ENCODE assay signal across 13 cellular contexts in genomic region chr1:86504130-86504479, GRCh38. TPM values are rescaled to one million over a fixed set of nuclear protein-coding genes. Genes with fewer than 3 reads are reported as not detected.
A peak's percentile ranks its signal among the peaks of the same experiment; 100 is the strongest.
DNase-seq lines count a peak whose midpoint lies in the region; ATAC-seq and TF ChIP-seq lines count a peak whose summit lies in the region.
"Had no signal": no experiment of that assay in that cellular context is flagged by ENCODE, and none has a peak within 500 bp of the region (broad histone marks: within the 10 kb centered on the region; RNA-seq: fewer than 3 reads in every experiment).

No MANE protein-coding gene starts in this region.

- 28 to 40% (median 37%) methylated on average over 9 of the region's 9 CpGs for WGBS in heart left ventricle, 4 donors

- H3K27me3 Mint-ChIP-seq in Caco-2 (ENCODE audit: insufficient read depth, unreplicated experiment) (no peaks in the 10 kb centered on the region), WTC11 (ENCODE audit: low read depth) (no peaks in the 10 kb centered on the region; the same call in 1 of the 2 replicates), progenitor cell of endocrine pancreas (peaks cover 36% of the 10 kb centered on the region)
- peaks cover 14 to 15% of the 10 kb centered on the region in 2 donors for H3K27me3 Mint-ChIP-seq in stimulated activated naive B cell treated with anti-CD40 and anti-IgM and Interleukin-4, amounts not matched to agents 10 μg/mL and 1 μg/mL and 100 μg/mL, for 72 hours

- ATAC-seq in WTC11 (no peak), heart left ventricle (peak; percentile 52 to 86 (median 84)), GM18519 (IDR thresholded peaks at IDR 0.05; ENCODE audit: low FRiP score, unreplicated experiment) (no peak)
- ATAC-seq in stimulated activated naive B cell treated with anti-CD40 and anti-IgM and Interleukin-4, amounts not matched to agents 10 μg/mL and 1 μg/mL and 100 μg/mL, for 72 hours (replicated peaks) = no peak

- H3K4me1 Mint-ChIP-seq in Caco-2 (ENCODE audit: low read depth, unreplicated experiment) = peaks cover 10% of the 10 kb centered on the region
- peaks cover 46% of the 10 kb centered on the region for H3K4me1 Mint-ChIP-seq in WTC11
- H3K4me1 Mint-ChIP-seq in progenitor cell of endocrine pancreas (ENCODE audit: low read depth) = peaks cover 14% of the 10 kb centered on the region
- peaks cover 5 to 11% of the 10 kb centered on the region in 2 donors for H3K4me1 Mint-ChIP-seq in stimulated activated naive B cell treated with anti-CD40 and anti-IgM and Interleukin-4, amounts not matched to agents 10 μg/mL and 1 μg/mL and 100 μg/mL, for 72 hours

- H3K36me3 Mint-ChIP-seq in Caco-2 (ENCODE audit: insufficient read depth, unreplicated experiment) (no peaks in the 10 kb centered on the region), WTC11 (no peaks in the 10 kb centered on the region), progenitor cell of endocrine pancreas (ENCODE audit: insufficient read depth) (no peaks in the 10 kb centered on the region)
- H3K36me3 Mint-ChIP-seq in stimulated activated naive B cell treated with anti-CD40 and anti-IgM and Interleukin-4, amounts not matched to agents 10 μg/mL and 1 μg/mL and 100 μg/mL, for 72 hours = no peaks in the 10 kb centered on the region

- POLR2A ChIA-PET in Caco-2 (lab: Charles Lee) = no interaction called here
- POLR2A ChIA-PET in WTC11 (lab: Charles Lee) = interaction anchor here (1.5 kb wide), 1 partner anchor 200 kb away, joined by 4 read pairs; the partner anchor contains the start of gene SH3GLB1

- H3K4me3 ChIP-seq in Caco-2 (ENCODE audit: low read depth, low read length) (no peak overlapping the region), heart left ventricle (peak overlapping the region in 11 of 12 donors; percentile 15 to 60 (median 47))
- H3K4me3 ChIP-seq: BLaER1 treated with 17β-estradiol and CSF1 and Interleukin-3, amounts not matched to agents 10 nM and 100 nM had no signal

- TF ChIP-seq CTCF in Caco-2 (IDR thresholded peaks at IDR 0.05; ENCODE audit: insufficient read depth in 1 of 2, low read depth in 1 of 2, low read length in 1 of 2, severe bottlenecking in 1 of 2, unreplicated experiment in 1 of 2) (no peak), WTC11 (IDR thresholded peaks at IDR 0.05) (no peak), heart left ventricle (IDR thresholded peaks at IDR 0.05) (no peak), progenitor cell of endocrine pancreas (IDR thresholded peaks at IDR 0.05; ENCODE audit: unreplicated experiment) (no peak)

- peak overlapping the region; percentile 65 to 95 (median 88) for H3K27ac ChIP-seq in heart left ventricle
- H3K27ac ChIP-seq: BLaER1 treated with 17β-estradiol and CSF1 and Interleukin-3, amounts not matched to agents 10 nM and 100 nM; gastrocnemius medialis had no signal

- H3K4me1 ChIP-seq in Caco-2 = peaks cover 10% of the 10 kb centered on the region; the same call in 1 of the 2 replicates
- H3K4me1 ChIP-seq in heart left ventricle = peaks cover 0 to 41% (median 17%) of the 10 kb centered on the region in 12 donors
- H3K4me1 ChIP-seq: gastrocnemius medialis had no signal

- peak overlapping the region; percentile 88 for H3K27ac Mint-ChIP-seq in Caco-2 (ENCODE audit: unreplicated experiment)
- H3K27ac Mint-ChIP-seq in WTC11 = 0 out of 2 replicates have a peak overlapping the region, but pooled peaks have one; percentile 38
- H3K27ac Mint-ChIP-seq in progenitor cell of endocrine pancreas = no peak overlapping the region
- H3K27ac Mint-ChIP-seq in stimulated activated naive B cell treated with anti-CD40 and anti-IgM and Interleukin-4, amounts not matched to agents 10 μg/mL and 1 μg/mL and 100 μg/mL, for 72 hours = no peak overlapping the region
- H3K27ac Mint-ChIP-seq: activated CD4-positive, alpha-beta memory T cell treated with anti-CD3 and anti-CD28 coated beads, Interleukin-2, amount 10 ng/mL, durations not matched to agents 7 days and 5 days had no signal

- TF ChIP-seq POLR2A in heart left ventricle (IDR thresholded peaks at IDR 0.05) = no peak

- CTCF ChIA-PET in Caco-2 (lab: Charles Lee) (interaction anchor here (0.6 to 1.5 kb wide), 3 partner anchors 124 to 200 kb away, joined by 3 to 8 read pairs (median 3); partner anchors contain the start of gene SH3GLB1), WTC11 (lab: Charles Lee) (interaction anchor here (0.6 to 2.0 kb wide), 7 partner anchors 32 to 249 kb away, joined by 3 to 6 read pairs (median 5); partner anchors contain the start of gene SH3GLB1)

- intact Hi-C loops in Caco-2 (cut with micrococcal nuclease; ENCODE audit: unreplicated experiment) (loop anchor here (5.0 kb wide), 3 partner anchors 78 to 463 kb away; no protein-coding TSS in a partner anchor), heart left ventricle (cut with DNase I) (loop anchor here in 8 of 10 donors (2.0 to 10.0 kb wide), 8 partner anchors 29 to 241 kb away; partner anchors contain the start of genes SH3GLB1 (in 4 of the 8) and ODF2L (in 1 of the 8))

- H3K4me3 Mint-ChIP-seq in Caco-2 (ENCODE audit: unreplicated experiment) (no peak overlapping the region), WTC11 (peak overlapping the region; percentile 87), progenitor cell of endocrine pancreas (ENCODE audit: low read depth) (peak overlapping the region; percentile 81)
- H3K4me3 Mint-ChIP-seq in stimulated activated naive B cell treated with anti-CD40 and anti-IgM and Interleukin-4, amounts not matched to agents 10 μg/mL and 1 μg/mL and 100 μg/mL, for 72 hours = peak overlapping the region in 1 of 2 donors; percentile 6

- BruUV-seq in Caco-2 (replicated peaks; lab: Mats Ljungman, UMichigan) = no TSS peak

- no peak for DNase-seq in Caco-2
- no peak for DNase-seq in WTC11 (ENCODE audit: low spot score)
- DNase-seq in heart left ventricle = peak in 4 of 5 donors; percentile 41 to 60 (median 50)
- no peak for DNase-seq in progenitor cell of endocrine pancreas (ENCODE audit: low spot score, unreplicated experiment)
- DNase-seq in cerebellar nuclear complex (lab: John Stamatoyannopoulos, UW) = no peak
- no peak for DNase-seq in stimulated activated naive CD4-positive, alpha-beta T cell (lab: John Stamatoyannopoulos, UW)
- no peak for DNase-seq in stimulated activated naive B cell treated with anti-CD40 and anti-IgM and Interleukin-4, amounts not matched to agents 10 μg/mL and 1 μg/mL and 100 μg/mL, for 72 hours
- DNase-seq: activated CD4-positive, alpha-beta memory T cell treated with anti-CD3 and anti-CD28 coated beads, Interleukin-2, amount 10 ng/mL, durations not matched to agents 7 days and 5 days; stimulated activated CD4-positive, alpha-beta T cell treated with anti-CD3 and anti-CD28 coated beads, Interleukin-4, amount 100 ng/mL, for 4 hours had no signal

- H3K9me3 ChIP-seq in Caco-2 = no peaks in the 10 kb centered on the region
- no peaks in the 10 kb centered on the region for H3K9me3 ChIP-seq in heart left ventricle
- H3K9me3 ChIP-seq: BLaER1 treated with 17β-estradiol and CSF1 and Interleukin-3, amounts not matched to agents 10 nM and 100 nM; gastrocnemius medialis had no signal

- H3K27me3 ChIP-seq in Caco-2 (replicated peaks; ENCODE audit: control insufficient read depth, insufficient read depth, low read length) (no peaks in the 10 kb centered on the region), heart left ventricle (no peaks in the 10 kb centered on the region)
- H3K27me3 ChIP-seq: gastrocnemius medialis had no signal

- no peaks in the 10 kb centered on the region for H3K36me3 ChIP-seq in Caco-2 (ENCODE audit: control insufficient read depth, insufficient read depth, low read length)
- no peaks in the 10 kb centered on the region for H3K36me3 ChIP-seq in heart left ventricle
- H3K36me3 ChIP-seq: BLaER1 treated with 17β-estradiol and CSF1 and Interleukin-3, amounts not matched to agents 10 nM and 100 nM; gastrocnemius medialis had no signal

- H3K9me3 Mint-ChIP-seq in Caco-2 (ENCODE audit: unreplicated experiment) (no peaks in the 10 kb centered on the region), WTC11 (peaks cover 11% of the 10 kb centered on the region), progenitor cell of endocrine pancreas (ENCODE audit: low read depth) (no peaks in the 10 kb centered on the region)
- H3K9me3 Mint-ChIP-seq in stimulated activated naive B cell treated with anti-CD40 and anti-IgM and Interleukin-4, amounts not matched to agents 10 μg/mL and 1 μg/mL and 100 μg/mL, for 72 hours = no peaks in the 10 kb centered on the region
- H3K9me3 Mint-ChIP-seq: activated CD4-positive, alpha-beta memory T cell treated with anti-CD3 and anti-CD28 coated beads, Interleukin-2, amount 10 ng/mL, durations not matched to agents 7 days and 5 days had no signal

TF ChIP-seq in WTC11, 78 proteins besides CTCF, POLR2A, EP300 and RAD21:
- TF ChIP-seq USF1 (CRISPR knock-in tag; IDR thresholded peaks at IDR 0.05) = no peak

RNA-seq across cellular contexts. Expression of gene CLCA1, which starts 35.4 kb away (rescaled TPM):
- not detected in 2 replicates for total RNA-seq in Caco-2 (2022)
- 0.07 to 0.14 TPM (median 0.11 TPM) in 3 replicates for total RNA-seq in WTC11 (2021)
- total RNA-seq in heart left ventricle = under 1 TPM in 1 of 9 donors, not detected in 8; 0.07 TPM
- under 1 TPM in 1 of 2 donors, not detected in 1; 0.06 TPM for polyA plus RNA-seq in heart left ventricle
- total RNA-seq in progenitor cell of endocrine pancreas = not detected in 2 replicates
- total RNA-seq: activated CD4-positive, alpha-beta memory T cell treated with anti-CD3 and anti-CD28 coated beads, Interleukin-2, amount 10 ng/mL, durations not matched to agents 7 days and 5 days; SK-MEL-5 had no signal

RNA-seq across cellular contexts. Expression of gene CLCA4, which starts 42.8 kb away (rescaled TPM):
- total RNA-seq in Caco-2 (2022) (not detected in 2 replicates), WTC11 (2021) (not detected in 3 replicates), heart left ventricle (under 1 TPM in 1 of 9 donors, not detected in 8; 0.51 TPM), progenitor cell of endocrine pancreas (not detected in 2 replicates)
- polyA plus RNA-seq in heart left ventricle = under 1 TPM in 1 of 2 donors, not detected in 1; 0.14 TPM
- total RNA-seq: activated CD4-positive, alpha-beta memory T cell treated with anti-CD3 and anti-CD28 coated beads, Interleukin-2, amount 10 ng/mL, durations not matched to agents 7 days and 5 days; SK-MEL-5 had no signal

Comparison
In these comparisons a context has a peak if more than half of its experiments do, and no peak if none do; other contexts are left out.
1. DNase-seq: peak in heart left ventricle (4 of 5); none in Caco-2 (0 of 2), WTC11 (single experiment), progenitor cell of endocrine pancreas (single experiment), cerebellar nuclear complex (0 of 2), stimulated activated naive CD4-positive, alpha-beta T cell (0 of 6) and stimulated activated naive B cell treated with anti-CD40 and anti-IgM and Interleukin-4, amounts not matched to agents 10 μg/mL and 1 μg/mL and 100 μg/mL, for 72 hours (single experiment).
2. H3K27ac Mint-ChIP-seq: peak in Caco-2 (single experiment) and WTC11 (single experiment); none in progenitor cell of endocrine pancreas (single experiment) and stimulated activated naive B cell treated with anti-CD40 and anti-IgM and Interleukin-4, amounts not matched to agents 10 μg/mL and 1 μg/mL and 100 μg/mL, for 72 hours (single experiment).
3. ATAC-seq: peak in heart left ventricle (4 of 4); none in WTC11 (single experiment), GM18519 (single experiment) and stimulated activated naive B cell treated with anti-CD40 and anti-IgM and Interleukin-4, amounts not matched to agents 10 μg/mL and 1 μg/mL and 100 μg/mL, for 72 hours (0 of 2).